In genomic region chr14:103688441-103688840, GRCh38 we compare ENCODE assay signal across 24 cellular contexts. TPM values are rescaled to one million over a fixed set of nuclear protein-coding genes. Genes with fewer than 3 reads are reported as not detected.
DNase-seq lines count a peak whose midpoint lies in the region; ATAC-seq, FAIRE-seq and TF ChIP-seq lines count a peak whose summit lies in the region.
"Had no signal": no experiment of that assay in that cellular context is flagged by ENCODE, and none has a peak within 500 bp of the region (broad histone marks: within the 10 kb centered on the region; RNA-seq: fewer than 3 reads in every experiment).

No MANE protein-coding gene starts in this region.

- H3K79me2 ChIP-seq in DOHH2 (ENCODE audit: control insufficient read depth, low read length) = peaks cover 33% of the 10 kb centered on the region
- H3K79me2 ChIP-seq in GM12878 (ENCODE audit: control insufficient read depth, insufficient read depth, low read length) = peaks cover 11% of the 10 kb centered on the region

- H3K4me3 ChIP-seq in DOHH2 (ENCODE audit: low read length) (no peak overlapping the region; the same call in 1 of the 2 replicates), IMR-90 (ENCODE audit: insufficient read depth, low read depth, low read length) (no peak overlapping the region), GM12878 (no peak overlapping the region), esophagus muscularis mucosa (no peak overlapping the region)
- H3K4me3 ChIP-seq: skin epidermis, uterus had no signal

- H2BK15ac ChIP-seq in IMR-90 (ENCODE audit: low read depth, low read length) = no peak overlapping the region

- peak overlapping the region; percentile 92 for H3K27ac ChIP-seq in DOHH2 (ENCODE audit: low read depth, low read length)
- H3K27ac ChIP-seq in IMR-90 (ENCODE audit: insufficient read depth, low read length) = no peak overlapping the region
- H3K27ac ChIP-seq in GM12878 (ENCODE audit: control insufficient read depth, insufficient read depth) = peak overlapping the region; percentile 97
- peak overlapping the region in 1 of 4 donors; percentile 28 for H3K27ac ChIP-seq in esophagus muscularis mucosa (replicated peaks in 1 of 4)
- H3K27ac ChIP-seq: C4-2B, KMS-11, uterus, WERI-Rb-1 had no signal

- no peak overlapping the region for H3K14ac ChIP-seq in IMR-90 (replicated peaks; ENCODE audit: low read depth, low read length)

- H4K91ac ChIP-seq in IMR-90 (ENCODE audit: insufficient read depth, low read depth, low read length) = no peak overlapping the region

- H3K56ac ChIP-seq in IMR-90 (ENCODE audit: extremely low read depth, insufficient read depth, low read length) = no peak overlapping the region

- no peak overlapping the region for H3K23ac ChIP-seq in IMR-90 (ENCODE audit: low read depth, low read length)

- peaks cover 42% of the 10 kb centered on the region for H3F3A ChIP-seq in DOHH2 (ENCODE audit: control insufficient read depth, insufficient read depth)

- H4K20me1 ChIP-seq in DOHH2 (ENCODE audit: control insufficient read depth, insufficient read depth, low read depth, low read length) (no peaks in the 10 kb centered on the region), IMR-90 (ENCODE audit: insufficient read depth, low read length) (peaks cover 51% of the 10 kb centered on the region), GM12878 (ENCODE audit: control insufficient read depth, insufficient read depth) (no peaks in the 10 kb centered on the region)

- H4K8ac ChIP-seq in IMR-90 (ENCODE audit: low read depth in 2 of 2, low read length in 2 of 2) = no peak overlapping the region

- H3K4me1 ChIP-seq in DOHH2 (ENCODE audit: control insufficient read depth, low read length) = peaks cover 51% of the 10 kb centered on the region
- H3K4me1 ChIP-seq in IMR-90 (ENCODE audit: control insufficient read depth, insufficient read depth, low read length) = peaks cover 7% of the 10 kb centered on the region
- H3K4me1 ChIP-seq in GM12878 (ENCODE audit: control insufficient read depth, insufficient read depth, low read length) = peaks cover 38% of the 10 kb centered on the region
- H3K4me1 ChIP-seq in esophagus muscularis mucosa = peaks cover 15 to 44% (median 39%) of the 10 kb centered on the region in 4 donors
- H3K4me1 ChIP-seq: uterus had no signal

- no peak overlapping the region for H3K18ac ChIP-seq in IMR-90 (ENCODE audit: low read depth, low read length)

- SMC1A ChIA-PET in GM12878 (lab: Charles Lee; ENCODE audit: uncharacterized antibody, unreplicated experiment) = no interaction called here

- H3K36me3 ChIP-seq in DOHH2 (ENCODE audit: control insufficient read depth, low read length) (peaks cover 58% of the 10 kb centered on the region), IMR-90 (ENCODE audit: control insufficient read depth, insufficient read depth, low read length) (peaks cover 52% of the 10 kb centered on the region), GM12878 (ENCODE audit: control insufficient read depth in 2 of 2, insufficient read depth in 2 of 2, low read length in 1 of 2) (peaks cover 8 to 36% of the 10 kb centered on the region in 2 experiments), esophagus muscularis mucosa (peaks cover 10 to 85% (median 76%) of the 10 kb centered on the region in 4 donors)
- H3K36me3 ChIP-seq: uterus had no signal

- DNase-seq in IMR-90 (no peak), GM12878 (ENCODE audit: low read depth, low spot score) (no peak), posterior vena cava (ENCODE audit: low spot score) (peak; percentile 65), DMS 273 (lab: John Stamatoyannopoulos, UW; ENCODE audit: unreplicated experiment) (no peak), NCI-H510A (lab: John Stamatoyannopoulos, UW) (no peak), esophagus muscularis mucosa (ENCODE audit: extremely low spot score) (no peak)
- DNase-seq: activated CD4-positive, alpha-beta T cell treated with anti-CD3 and anti-CD28 coated beads, Interleukin-2, amount 50 U/mL, for 1 hour; activated CD8-positive, alpha-beta memory T cell treated with anti-CD3 and anti-CD28 coated beads, Interleukin-2, amount 10 ng/mL, durations not matched to agents 7 days and 5 days; GOT3; left colon; MV-4-11; NCI-H146; NCI-H524 treated with DMSO at 0.1 percent for 48 hours; stimulated activated CD4-positive, alpha-beta T cell treated with anti-CD3 and anti-CD28 coated beads, Interleukin-2, amount 100 ng/mL, for 24 hours; T-helper 2 cell; uterus; WERI-Rb-1 had no signal

- H3K27me3 ChIP-seq in DOHH2 (ENCODE audit: control insufficient read depth, low read length) (no peaks in the 10 kb centered on the region), IMR-90 (ENCODE audit: control insufficient read depth, insufficient read depth, low read length) (no peaks in the 10 kb centered on the region), GM12878 (replicated peaks in 1 of 2; ENCODE audit: control insufficient read depth in 2 of 2, insufficient read depth in 2 of 2, low read length in 1 of 2) (no peaks in the 10 kb centered on the region), esophagus muscularis mucosa (no peaks in the 10 kb centered on the region)
- H3K27me3 ChIP-seq: uterus had no signal

- H3K9me2 ChIP-seq in DOHH2 (replicated peaks; ENCODE audit: control insufficient read depth, low read length) = no peaks in the 10 kb centered on the region

- peaks cover 41 to 76% of the 10 kb centered on the region in 2 experiments for H3K79me1 ChIP-seq in IMR-90 (ENCODE audit: low read depth in 1 of 2, low read length in 2 of 2)

- H3K9me1 ChIP-seq in IMR-90 (ENCODE audit: insufficient read depth, low read length) = peaks cover 10% of the 10 kb centered on the region; the same call in 1 of the 2 replicates

- no peaks in the 10 kb centered on the region for H3K9me3 ChIP-seq in DOHH2 (ENCODE audit: control insufficient read depth, insufficient read depth, low read length)
- H3K9me3 ChIP-seq in IMR-90 (ENCODE audit: control insufficient read depth, insufficient read depth, low read length) = no peaks in the 10 kb centered on the region
- H3K9me3 ChIP-seq in GM12878 (replicated peaks; ENCODE audit: control insufficient read depth, insufficient read depth, low read length) = no peaks in the 10 kb centered on the region
- no peaks in the 10 kb centered on the region for H3K9me3 ChIP-seq in esophagus muscularis mucosa
- H3K9me3 ChIP-seq: uterus had no signal

- no peak overlapping the region for H3K4ac ChIP-seq in IMR-90 (ENCODE audit: low read depth, low read length)

- H2AK5ac ChIP-seq in IMR-90 (ENCODE audit: low read depth, low read length) = peak overlapping the region; percentile 14; the same call in 1 of the 2 replicates

- H2BK20ac ChIP-seq in IMR-90 (ENCODE audit: low read depth, low read length) = no peak overlapping the region

- no peak overlapping the region for H4K5ac ChIP-seq in IMR-90 (ENCODE audit: low read depth, low read length)

- TF ChIP-seq EP300 in GM12878 (IDR thresholded peaks at IDR 0.05; ENCODE audit: borderline replicate concordance in 1 of 2, control insufficient read depth in 1 of 2, low read depth in 2 of 2, low read length in 2 of 2) (no peak), esophagus muscularis mucosa (IDR thresholded peaks at IDR 0.05) (no peak)

- intact Hi-C loops in IMR-90 (cut with micrococcal nuclease) (no loop called here), GM12878 (cut with micrococcal nuclease; ENCODE audit: unreplicated experiment) (loop anchor here (2.0 kb wide), 1 partner anchor 116 kb away; no protein-coding TSS in a partner anchor), posterior vena cava (cut with DNase I) (loop anchor here in 1 of 2 donors (10.0 kb wide), 1 partner anchor 114 kb away; no protein-coding TSS in a partner anchor), esophagus muscularis mucosa (cut with DNase I) (loop anchor here (10.0 kb wide), 1 partner anchor 114 kb away; no protein-coding TSS in a partner anchor)

- H2BK120ac ChIP-seq in IMR-90 (ENCODE audit: low read depth, low read length) = no peak overlapping the region

- dilution Hi-C loops in IMR-90 (cut with HindIII; ENCODE audit: low sequenced_read_pairs, unreplicated experiment) = no loop called here

- ATAC-seq in IMR-90 (ENCODE audit: low read depth) = no peak
- no peak for ATAC-seq in GM12878
- ATAC-seq in GM21619 (IDR thresholded peaks at IDR 0.05; ENCODE audit: unreplicated experiment) = no peak
- ATAC-seq: activated CD8-positive, alpha-beta memory T cell treated with anti-CD3 and anti-CD28 coated beads, Interleukin-2, amount 10 ng/mL, durations not matched to agents 7 days and 5 days; left colon had no signal

- H2AK9ac ChIP-seq in IMR-90 (replicated peaks; ENCODE audit: low read depth, low read length, poor library complexity) = no peak overlapping the region

- in situ Hi-C loops in IMR-90 (cut with MboI; ENCODE audit: low sequenced_read_pairs) (loop anchor here (10.0 kb wide), 1 partner anchor 114 kb away; no protein-coding TSS in a partner anchor), GM12878 (cut with MboI) (no loop called here)

- no peak for TF ChIP-seq RAD21 in IMR-90 (IDR thresholded peaks at IDR 0.05; ENCODE audit: low read length)
- no peak for TF ChIP-seq RAD21 in GM12878 (IDR thresholded peaks at IDR 0.05; ENCODE audit: insufficient read depth, low read depth, low read length)

- no peak for FAIRE-seq in GM12878 (lab: Jason Lieb, UNC)
- FAIRE-seq: D721Med, HTR-8/SVneo had no signal

- RAD21 ChIA-PET in GM12878 (lab: Charles Lee; ENCODE audit: unreplicated experiment) = interaction anchor here (1.7 to 2.0 kb wide), 2 partner anchors 8 to 26 kb away, joined by 7 to 9 read pairs; partner anchors contain the start of genes XRCC3 and ZFYVE21

- H2AFZ ChIP-seq in IMR-90 (replicated peaks; ENCODE audit: low read length, poor library complexity) (no peak overlapping the region), GM12878 (ENCODE audit: control insufficient read depth, low read depth, low read length) (no peak overlapping the region)

- POLR2A ChIA-PET in IMR-90 (lab: Charles Lee; ENCODE audit: unreplicated experiment) = no interaction called here
- POLR2A ChIA-PET in GM12878 (lab: Charles Lee) = interaction anchor here (0.6 kb wide), 1 partner anchor 156 kb away, joined by 3 read pairs; no protein-coding TSS in a partner anchor

- BruUV-seq in IMR-90 (replicated peaks; lab: Mats Ljungman, UMichigan) = no TSS peak
- BruUV-seq in GM12878 (replicated peaks; lab: Mats Ljungman, UMichigan) = no TSS peak

- CTCF ChIA-PET in IMR-90 (lab: Yijun Ruan, JAX) (no interaction called here), GM12878 (lab: Yijun Ruan, JAX) (interaction anchor here (0.6 to 2.3 kb wide), 2 partner anchors 8 to 1783 kb away, joined by 3 to 13 read pairs; no protein-coding TSS in a partner anchor)

- TF ChIP-seq POLR2A in IMR-90 (IDR thresholded peaks at IDR 0.05; ENCODE audit: low read depth, low read length) (no peak), GM12878 (IDR thresholded peaks at IDR 0.05; ENCODE audit: low read depth, low read length) (no peak), esophagus muscularis mucosa (IDR thresholded peaks at IDR 0.05; ENCODE audit: low read depth) (no peak)

- H2BK5ac ChIP-seq in IMR-90 (ENCODE audit: low read depth, low read length, poor library complexity, severe bottlenecking) = no peak overlapping the region

- peak overlapping the region; percentile 80 for H3K4me2 ChIP-seq in DOHH2 (ENCODE audit: low read length)
- no peak overlapping the region for H3K4me2 ChIP-seq in IMR-90 (ENCODE audit: low read depth, low read length)
- H3K4me2 ChIP-seq in GM12878 (ENCODE audit: control insufficient read depth, insufficient read depth) = no peak overlapping the region
- H3K4me2 ChIP-seq: KMS-11 had no signal

- no CpG with 5 or more reads among the region's 5 CpGs for WGBS in IMR-90 (ENCODE audit: extremely low coverage in 2 of 2, insufficient read length in 1 of 2), 2 experiments
- 93% methylated on average over 5 of the region's 5 CpGs for WGBS in GM12878 (ENCODE audit: insufficient coverage, insufficient replicate concordance, low lambda C conversion rate, missing lambda C conversion rate)
- 91% methylated on average over 5 of the region's 5 CpGs for WGBS in esophagus muscularis mucosa

- no peak overlapping the region for H3K9ac ChIP-seq in IMR-90 (ENCODE audit: low read depth, low read length)
- H3K9ac ChIP-seq in GM12878 (ENCODE audit: control insufficient read depth, insufficient read depth, low read length) = peak overlapping the region; percentile 53; the same call in 1 of the 2 replicates
- H3K9ac ChIP-seq: KMS-11 had no signal

- TF ChIP-seq CTCF in DOHH2 (IDR thresholded peaks at IDR 0.05; ENCODE audit: low read depth, low read length, poor library complexity, severe bottlenecking) = no peak
- no peak for TF ChIP-seq CTCF in IMR-90 (conservative IDR thresholded peaks at IDR 0.05; ENCODE audit: low read depth, low read length)
- no peak for TF ChIP-seq CTCF in GM12878 (IDR thresholded peaks at IDR 0.05 in 2 of 3, conservative IDR thresholded peaks at IDR 0.05 in 1 of 3; ENCODE audit: control insufficient read depth in 2 of 3, extremely low read depth in 1 of 3, insufficient read depth in 1 of 3, low read depth in 3 of 3, low read length in 3 of 3)
- TF ChIP-seq CTCF in esophagus muscularis mucosa (IDR thresholded peaks at IDR 0.05) = no peak

RNA-seq across cellular contexts. Expression of gene XRCC3, which starts 26.8 kb away (rescaled TPM):
- total RNA-seq in IMR-90 (2012; rRNA removed) (7.5 and 8.1 TPM in 2 replicates), GM12878 (2014; rRNA removed) (48.2 and 50.9 TPM in 2 replicates), GM12878 (2014; rRNA removed; fragmentation: Illumina TruSeq; extraction: Trizol) (24.1 and 28.6 TPM in 2 replicates), GM12878 (2021) (35.8 and 44.8 TPM in 2 replicates), posterior vena cava (1 to 10 TPM; 4.0 to 4.9 TPM), esophagus muscularis mucosa (1 to 10 TPM; 1.6 to 5.4 (median 2.1) TPM)
- polyA plus RNA-seq in IMR-90 (2012; rRNA removed) (9.0 and 9.5 TPM in 2 replicates), GM12878 (2011; rRNA removed) (19.0 and 25.6 TPM in 2 replicates), GM12878 (2014; fragmentation: Illumina TruSeq; extraction: Trizol) (52.0 and 55.3 TPM in 2 replicates), GM12878 (2014; fragmentation: Nextera tagmentation; extraction: Ambion mirVana) (under 1 TPM; 0.37 to 0.60 TPM), GM12878 (2014; rRNA removed) (40.9 and 45.1 TPM in 2 replicates), GM12878 (2016; fragmentation: Nextera tagmentation; extraction: Ambion mirVana) (10 to 100 TPM; 24.2 to 25.0 TPM)
- 5.3 and 5.5 TPM in 2 replicates for polyA plus RNA-seq in IMR-90 (2012; cell fraction: cytosol; rRNA removed)
- 29.9 and 33.1 TPM in 2 replicates for polyA plus RNA-seq in IMR-90 (2012; cell fraction: nucleus; rRNA removed; ENCODE audit: low replicate concordance)
- 37.4 and 45.4 TPM in 2 replicates for total RNA-seq in GM12878 (2013; cell fraction: nucleolus; rRNA removed)
- 16.1 TPM for polyA plus RNA-seq in GM12878 (2011; ENCODE audit: low read depth)
- polyA plus RNA-seq in GM12878 (2011; cell fraction: cytosol; rRNA removed) = 26.5 and 28.3 TPM in 2 replicates
- 52.9 and 76.1 TPM in 2 replicates for polyA plus RNA-seq in GM12878 (2011; cell fraction: nucleus; rRNA removed)
- polyA plus RNA-seq in GM12878 (2012) = 15.1 and 18.3 TPM in 2 replicates
- polyA minus RNA-seq in GM12878 (2011; rRNA and poly(A)+ RNA removed) = 12.0 and 19.9 TPM in 2 replicates
- 12.7 and 13.5 TPM in 2 replicates for polyA minus RNA-seq in GM12878 (2011; cell fraction: cytosol; rRNA and poly(A)+ RNA removed)
- 13.5 and 26.3 TPM in 2 replicates for polyA minus RNA-seq in GM12878 (2011; cell fraction: nucleus; rRNA and poly(A)+ RNA removed)

RNA-seq across cellular contexts. Expression of gene ZFYVE21, which starts 27.2 kb away (rescaled TPM):
- total RNA-seq in IMR-90 (2012; rRNA removed) (41.2 and 41.4 TPM in 2 replicates), GM12878 (2014; rRNA removed) (12.1 and 13.4 TPM in 2 replicates), GM12878 (2014; rRNA removed; fragmentation: Illumina TruSeq; extraction: Trizol) (8.3 and 9.3 TPM in 2 replicates), GM12878 (2021) (12.1 and 16.9 TPM in 2 replicates), posterior vena cava (10 to 100 TPM; 57.2 to 59.5 TPM), esophagus muscularis mucosa (100 to 1,000 TPM; 121 to 180 (median 156) TPM)
- polyA plus RNA-seq in IMR-90 (2012; rRNA removed) (89.2 and 93.4 TPM in 2 replicates), GM12878 (2011; rRNA removed) (17.4 and 21.7 TPM in 2 replicates), GM12878 (2014; fragmentation: Illumina TruSeq; extraction: Trizol) (7.9 and 9.1 TPM in 2 replicates), GM12878 (2014; fragmentation: Nextera tagmentation; extraction: Ambion mirVana) (1 to 10 TPM in 1 of 2 experiments, under 1 TPM in 1; 0.79 to 3.1 TPM), GM12878 (2014; rRNA removed) (20.6 and 21.8 TPM in 2 replicates), GM12878 (2016; fragmentation: Nextera tagmentation; extraction: Ambion mirVana) (10 to 100 TPM; 15.5 to 20.7 TPM)
- 107 and 145 TPM in 2 replicates for polyA plus RNA-seq in IMR-90 (2012; cell fraction: cytosol; rRNA removed)
- 83.4 and 98.8 TPM in 2 replicates for polyA plus RNA-seq in IMR-90 (2012; cell fraction: nucleus; rRNA removed; ENCODE audit: low replicate concordance)
- total RNA-seq in GM12878 (2013; cell fraction: nucleolus; rRNA removed) = 39.5 and 43.2 TPM in 2 replicates
- 8.6 TPM for polyA plus RNA-seq in GM12878 (2011; ENCODE audit: low read depth)
- polyA plus RNA-seq in GM12878 (2011; cell fraction: cytosol; rRNA removed) = 25.4 and 25.9 TPM in 2 replicates
- polyA plus RNA-seq in GM12878 (2011; cell fraction: nucleus; rRNA removed) = 37.3 and 44.3 TPM in 2 replicates
- 14.3 and 19.3 TPM in 2 replicates for polyA plus RNA-seq in GM12878 (2012)
- 7.6 and 14.9 TPM in 2 replicates for polyA minus RNA-seq in GM12878 (2011; rRNA and poly(A)+ RNA removed)
- 7.2 and 9.5 TPM in 2 replicates for polyA minus RNA-seq in GM12878 (2011; cell fraction: cytosol; rRNA and poly(A)+ RNA removed)
- 8.5 and 17.4 TPM in 2 replicates for polyA minus RNA-seq in GM12878 (2011; cell fraction: nucleus; rRNA and poly(A)+ RNA removed)

RNA-seq across cellular contexts. Expression of gene KLC1, which starts 59.4 kb away (rescaled TPM):
- 101 and 139 TPM in 2 replicates for total RNA-seq in IMR-90 (2012; rRNA removed)
- 155 and 157 TPM in 2 replicates for polyA plus RNA-seq in IMR-90 (2012; rRNA removed)
- 202 and 321 TPM in 2 replicates for polyA plus RNA-seq in IMR-90 (2012; cell fraction: cytosol; rRNA removed)
- polyA plus RNA-seq in IMR-90 (2012; cell fraction: nucleus; rRNA removed; ENCODE audit: low replicate concordance) = 401 and 574 TPM in 2 replicates
- 554 and 642 TPM in 2 replicates for total RNA-seq in GM12878 (2013; cell fraction: nucleolus; rRNA removed)
- total RNA-seq in GM12878 (2014; rRNA removed) = 95.2 and 105 TPM in 2 replicates
- total RNA-seq in GM12878 (2014; rRNA removed; fragmentation: Illumina TruSeq; extraction: Trizol) = 68.9 and 71.4 TPM in 2 replicates
- total RNA-seq in GM12878 (2021) = 102 and 113 TPM in 2 replicates
- 28.4 TPM for polyA plus RNA-seq in GM12878 (2011; ENCODE audit: low read depth)
- polyA plus RNA-seq in GM12878 (2011; rRNA removed) = 85.2 and 120 TPM in 2 replicates
- 67.3 and 92.1 TPM in 2 replicates for polyA plus RNA-seq in GM12878 (2011; cell fraction: cytosol; rRNA removed)
- 163 and 232 TPM in 2 replicates for polyA plus RNA-seq in GM12878 (2011; cell fraction: nucleus; rRNA removed)
- polyA plus RNA-seq in GM12878 (2012) = 47.0 and 54.6 TPM in 2 replicates
- polyA plus RNA-seq in GM12878 (2014; fragmentation: Illumina TruSeq; extraction: Trizol) = 39.2 and 44.2 TPM in 2 replicates
- 10 to 100 TPM in 1 of 2 experiments, 1 to 10 TPM in 1; 5.5 to 15.5 TPM for polyA plus RNA-seq in GM12878 (2014; fragmentation: Nextera tagmentation; extraction: Ambion mirVana)
- 137 and 140 TPM in 2 replicates for polyA plus RNA-seq in GM12878 (2014; rRNA removed)
- 10 to 100 TPM; 75.7 to 76.5 TPM for polyA plus RNA-seq in GM12878 (2016; fragmentation: Nextera tagmentation; extraction: Ambion mirVana)
- 56.7 and 78.0 TPM in 2 replicates for polyA minus RNA-seq in GM12878 (2011; rRNA and poly(A)+ RNA removed)
- polyA minus RNA-seq in GM12878 (2011; cell fraction: cytosol; rRNA and poly(A)+ RNA removed) = 26.9 and 31.3 TPM in 2 replicates
- polyA minus RNA-seq in GM12878 (2011; cell fraction: nucleus; rRNA and poly(A)+ RNA removed) = 69.4 and 128 TPM in 2 replicates
- 100 to 1,000 TPM; 169 to 192 TPM for total RNA-seq in posterior vena cava
- 100 to 1,000 TPM; 285 to 343 (median 312) TPM for total RNA-seq in esophagus muscularis mucosa
